In genomic region chr19:6198896-6199239, GRCh38 we compare ENCODE assay signal across 7 cellular contexts.
A peak's percentile ranks its signal among the peaks of the same experiment; 100 is the strongest.
DNase-seq lines count a peak whose midpoint lies in the region; ATAC-seq and TF ChIP-seq lines count a peak whose summit lies in the region.

No MANE protein-coding gene starts in this region.

- H2AFZ ChIP-seq in neuron (ENCODE audit: low read depth, low read length) = peak overlapping the region; percentile 54

- H3K27me3 ChIP-seq in duodenal mucosa (ENCODE audit: control insufficient read depth in 1 of 2, insufficient read depth in 2 of 2, low read length in 2 of 2) (no peaks in the 10 kb centered on the region), neuron (ENCODE audit: insufficient read depth, low read length) (no peaks in the 10 kb centered on the region)

- DNase-seq in LNCaP clone FGC (ENCODE audit: low read depth) = no peak
- no peak for DNase-seq in NAMALWA (ENCODE audit: low spot score)
- DNase-seq in NCI-H2196 treated with DMSO at 0.1 percent for 48 hours (lab: John Stamatoyannopoulos, UW; ENCODE audit: unreplicated experiment) = no peak
- DNase-seq in COLO668 (lab: John Stamatoyannopoulos, UW; ENCODE audit: unreplicated experiment) = no peak

- H3K36me3 ChIP-seq in duodenal mucosa (ENCODE audit: control insufficient read depth in 1 of 2, insufficient read depth in 2 of 2, low read length in 2 of 2) = no peaks in the 10 kb centered on the region
- H3K36me3 ChIP-seq in neuron (ENCODE audit: insufficient read depth, low read length) = peaks cover 7% of the 10 kb centered on the region

- peak overlapping the region; percentile 55 to 79 for H3K9ac ChIP-seq in duodenal mucosa (ENCODE audit: low read depth in 1 of 2, low read length in 2 of 2)

- H3K9me3 ChIP-seq in duodenal mucosa (ENCODE audit: control insufficient read depth in 1 of 2, low read length in 2 of 2) = no peaks in the 10 kb centered on the region
- H3K9me3 ChIP-seq in neuron (ENCODE audit: low read length) = peaks cover 2% of the 10 kb centered on the region

- no peak for TF ChIP-seq CTCF in LNCaP clone FGC (IDR thresholded peaks at IDR 0.05; ENCODE audit: control insufficient read depth, extremely low read depth, insufficient read depth)

- H3K4me3 ChIP-seq in LNCaP clone FGC (ENCODE audit: low read depth, low read length) (peak overlapping the region; percentile 97), duodenal mucosa (ENCODE audit: low read depth in 1 of 2, low read length in 2 of 2) (peak overlapping the region; percentile 76 to 88), neuron (ENCODE audit: low read length) (peak overlapping the region; percentile 68)

- H3K4me1 ChIP-seq in duodenal mucosa (ENCODE audit: control insufficient read depth in 1 of 2, insufficient read depth in 2 of 2, low read length in 2 of 2) (peaks cover 4 to 12% of the 10 kb centered on the region in 2 donors), neuron (ENCODE audit: insufficient read depth, low read length) (peaks cover 5% of the 10 kb centered on the region)

- no peak overlapping the region for H3K27ac ChIP-seq in duodenal mucosa (ENCODE audit: low read depth, low read length)

- ATAC-seq in GM19452 (IDR thresholded peaks at IDR 0.05; ENCODE audit: unreplicated experiment) = peak; percentile 5
